ENCODE assay signal across 5 cellular contexts in the genomic region with DNA sequence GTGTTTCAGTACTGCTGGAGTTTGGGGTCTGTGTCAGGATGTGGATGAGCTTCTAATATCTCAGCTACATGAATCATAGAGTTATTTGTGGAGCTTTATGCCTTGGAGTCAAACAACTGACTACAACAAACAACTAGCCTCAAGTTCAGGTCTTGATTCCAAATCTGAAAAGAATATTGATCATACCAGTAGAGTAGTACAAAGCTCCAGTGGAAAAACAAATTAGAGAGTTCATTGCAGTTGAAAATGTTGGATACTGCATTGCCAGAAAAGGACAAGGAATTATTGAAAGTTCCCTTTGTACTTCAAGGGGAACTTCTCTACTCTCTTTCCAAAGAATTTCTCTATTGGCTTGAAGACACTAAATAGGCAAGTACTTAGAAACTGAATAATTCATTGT.
"Had no signal": no experiment of that assay in that cellular context is flagged by ENCODE, and none has a peak within 500 bp of the region (broad histone marks: within the 10 kb centered on the region; RNA-seq: fewer than 3 reads in every experiment).

No MANE protein-coding gene starts in this region.

- H3K4me3 ChIP-seq: K562 had no signal

- DNase-seq: IMR-90, KBM-7, KG1 had no signal

- H3K27ac ChIP-seq: HL-60 had no signal
